ENCODE assay signal across 14 cellular contexts in the genomic region with DNA sequence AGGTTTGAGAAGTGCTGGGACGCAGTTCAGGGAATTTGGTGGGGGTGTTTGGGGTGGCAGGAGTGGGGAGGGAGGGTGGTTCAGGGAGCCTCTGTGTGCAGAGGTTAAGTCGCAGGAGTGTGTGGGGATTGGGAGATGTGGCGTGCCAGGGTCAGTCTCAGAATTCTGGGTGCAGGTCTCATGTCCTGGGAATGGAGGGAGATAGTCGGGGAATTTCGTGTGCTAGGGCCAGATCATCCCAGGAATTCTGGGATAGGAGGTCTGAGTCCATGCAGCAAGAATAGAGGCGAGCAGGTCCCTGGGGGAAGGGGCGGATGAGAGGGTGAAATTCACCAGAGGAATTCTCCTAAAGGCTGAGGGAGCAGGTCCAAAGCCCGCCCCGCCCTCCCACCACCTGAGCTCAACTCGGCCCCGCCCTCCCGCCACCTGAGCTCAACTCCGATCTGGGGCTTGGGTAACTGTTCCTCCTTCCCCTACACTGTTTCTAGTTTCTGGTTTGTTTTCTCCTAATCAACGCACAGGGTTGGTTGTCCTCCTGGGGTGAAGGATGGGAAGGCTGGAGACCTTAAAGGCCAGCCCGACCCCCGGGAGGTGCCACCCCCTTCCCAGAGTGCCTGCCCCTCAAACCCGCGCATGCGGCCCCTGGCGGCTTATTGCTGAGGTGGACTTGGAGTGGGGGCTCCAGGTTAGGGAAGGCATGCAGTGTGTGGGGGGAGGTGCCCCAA. TPM values are rescaled to one million over a fixed set of nuclear protein-coding genes. Genes with fewer than 3 reads are reported as not detected.
DNase-seq lines count a peak whose midpoint lies in the region; ATAC-seq and TF ChIP-seq lines count a peak whose summit lies in the region.
"Had no signal": no experiment of that assay in that cellular context is flagged by ENCODE, and none has a peak within 500 bp of the region (broad histone marks: within the 10 kb centered on the region; RNA-seq: fewer than 3 reads in every experiment).

No MANE protein-coding gene starts in this region.

- ATAC-seq in RWPE2 (ENCODE audit: low read depth): peak; percentile 41; the same call in 2 of the 3 replicates
- peak; percentile 60 for ATAC-seq in left lung
- ATAC-seq in HG02852 (IDR thresholded peaks at IDR 0.05; ENCODE audit: unreplicated experiment): no peak
- ATAC-seq in GM21717 (IDR thresholded peaks at IDR 0.05; ENCODE audit: unreplicated experiment): no peak
- ATAC-seq: activated CD8-positive, alpha-beta T cell treated with anti-CD3 and anti-CD28 coated beads for 36 hours; esophagus mucosa had no signal

- H3K9ac ChIP-seq in HUES48 (ENCODE audit: low read depth, low read length): no peak overlapping the region

- no peak for DNase-seq in A673 (ENCODE audit: low spot score)
- DNase-seq in RWPE2 (ENCODE audit: low spot score): no peak
- peak in 1 of 2 donors; percentile 58 for DNase-seq in left lung
- DNase-seq in NOMO-1 treated with DMSO at 0.1 percent for 48 hours (lab: John Stamatoyannopoulos, UW; ENCODE audit: unreplicated experiment): no peak
- no peak for DNase-seq in ascending aorta (ENCODE audit: low spot score in 2 of 2)
- DNase-seq: activated CD8-positive, alpha-beta T cell treated with anti-CD3 and anti-CD28 coated beads for 36 hours; activated naive CD4-positive, alpha-beta T cell; BE2C; Kasumi-1 had no signal

- H3K27ac ChIP-seq in A673 (ENCODE audit: low read depth, low read length, poor library complexity, severe bottlenecking): no peak overlapping the region
- H3K27ac ChIP-seq in HUES48 (ENCODE audit: low read depth, low read length): peak overlapping the region; percentile 87
- H3K27ac ChIP-seq in RWPE2 (ENCODE audit: poor library complexity, severe bottlenecking): no peak overlapping the region
- no peak overlapping the region for H3K27ac ChIP-seq in left lung
- no peak overlapping the region for H3K27ac ChIP-seq in ascending aorta

- peak overlapping the region; percentile 38 for H3K4me3 ChIP-seq in A673 (ENCODE audit: low read depth, low read length, poor library complexity, severe bottlenecking)
- peak overlapping the region; percentile 67 for H3K4me3 ChIP-seq in HUES48 (ENCODE audit: low read depth, low read length)
- H3K4me3 ChIP-seq in RWPE2 (ENCODE audit: severe bottlenecking): no peak overlapping the region
- H3K4me3 ChIP-seq in left lung: no peak overlapping the region
- H3K4me3 ChIP-seq in ascending aorta: no peak overlapping the region
- H3K4me3 ChIP-seq: HAP-1 had no signal

- no peaks in the 10 kb centered on the region for H3K9me3 ChIP-seq in A673 (ENCODE audit: low read depth, low read length, poor library complexity, severe bottlenecking)
- H3K9me3 ChIP-seq in HUES48 (ENCODE audit: control insufficient read depth, insufficient read depth, low read length): no peaks in the 10 kb centered on the region
- no peaks in the 10 kb centered on the region for H3K9me3 ChIP-seq in RWPE2 (ENCODE audit: severe bottlenecking)
- no peaks in the 10 kb centered on the region for H3K9me3 ChIP-seq in left lung
- no peaks in the 10 kb centered on the region for H3K9me3 ChIP-seq in ascending aorta
- H3K9me3 ChIP-seq: BE2C, HAP-1 had no signal

- H3K4me1 ChIP-seq in A673 (ENCODE audit: insufficient read depth, low read length, poor library complexity, severe bottlenecking) (peaks cover 23% of the 10 kb centered on the region), HUES48 (ENCODE audit: control insufficient read depth, insufficient read depth, low read length) (peaks cover 5% of the 10 kb centered on the region), RWPE2 (ENCODE audit: insufficient read depth, poor library complexity, severe bottlenecking) (no peaks in the 10 kb centered on the region), left lung (no peaks in the 10 kb centered on the region), ascending aorta (no peaks in the 10 kb centered on the region)
- H3K4me1 ChIP-seq: BE2C, HAP-1 had no signal

- CTCF ChIA-PET in A673 (lab: Charles Lee): no interaction called here

- peaks cover 18% of the 10 kb centered on the region for H3K27me3 ChIP-seq in A673 (replicated peaks; ENCODE audit: insufficient read depth, low read depth, low read length, poor library complexity)
- peaks cover 5% of the 10 kb centered on the region; the same call in 1 of the 2 replicates for H3K27me3 ChIP-seq in HUES48 (ENCODE audit: control insufficient read depth, insufficient read depth, low read length)
- peaks cover 58% of the 10 kb centered on the region for H3K27me3 ChIP-seq in RWPE2 (ENCODE audit: insufficient read depth, poor library complexity, severe bottlenecking)
- peaks cover 32 to 81% of the 10 kb centered on the region in 2 donors for H3K27me3 ChIP-seq in left lung
- peaks cover 12% of the 10 kb centered on the region for H3K27me3 ChIP-seq in ascending aorta

- intact Hi-C loops in A673 (cut with micrococcal nuclease; ENCODE audit: unreplicated experiment) (no loop called here), left lung (cut with DNase I) (no loop called here), ascending aorta (cut with DNase I) (no loop called here)

- H3K36me3 ChIP-seq in A673 (ENCODE audit: insufficient read depth, low read length, poor library complexity, severe bottlenecking) (no peaks in the 10 kb centered on the region), HUES48 (ENCODE audit: control insufficient read depth, insufficient read depth, low read length) (no peaks in the 10 kb centered on the region), RWPE2 (ENCODE audit: low read depth) (no peaks in the 10 kb centered on the region), left lung (peaks cover 0 to 6% of the 10 kb centered on the region in 2 donors), ascending aorta (no peaks in the 10 kb centered on the region)
- H3K36me3 ChIP-seq: BE2C, HAP-1 had no signal

- POLR2A ChIA-PET in A673 (lab: Charles Lee; ENCODE audit: low non-redundant PET): interaction anchor here (0.6 kb wide), 1 partner anchor 14 kb away, joined by 6 read pairs; no protein-coding TSS in a partner anchor

- no peak for TF ChIP-seq CTCF in A673 (conservative IDR thresholded peaks at IDR 0.05; ENCODE audit: low read depth, low read length)
- TF ChIP-seq CTCF in RWPE2 (IDR thresholded peaks at IDR 0.05; ENCODE audit: poor library complexity, severe bottlenecking): no peak
- no peak for TF ChIP-seq CTCF in left lung (IDR thresholded peaks at IDR 0.05)
- TF ChIP-seq CTCF in ascending aorta (IDR thresholded peaks at IDR 0.05): no peak

- no TSS peak for BruUV-seq in A673 (replicated peaks; lab: Mats Ljungman, UMichigan)

RNA-seq across cellular contexts. Expression of gene KCNC3, which starts 15.2 kb away (rescaled TPM):
- total RNA-seq in A673 (2021) (6.4 and 6.7 TPM in 2 replicates), left lung (10 to 100 TPM in 1 of 2 donors, 1 to 10 TPM in 1; 8.5 to 14.7 TPM), ascending aorta (3.8 TPM)

RNA-seq across cellular contexts. Expression of gene NAPSA, which starts 51.5 kb away (rescaled TPM):
- total RNA-seq in A673 (2021) (0.47 and 0.63 TPM in 2 replicates), left lung (1,000 to 10,000 TPM; 1,284 to 3,296 TPM), ascending aorta (1.6 TPM)

Comparison
In these comparisons a context has a peak if more than half of its experiments do, and no peak if none do; other contexts are left out.
1. H3K4me3 ChIP-seq: peak in A673 (single experiment) and HUES48 (single experiment); none in RWPE2 (single experiment), left lung (0 of 2) and ascending aorta (0 of 2).
2. ATAC-seq: peak in RWPE2 (single experiment) and left lung (single experiment); none in HG02852 (single experiment) and GM21717 (single experiment).
3. RNA of gene NAPSA, which starts 51.5 kb away (total RNA-seq): 1,284 to 3,296 TPM in left lung; 1.6 TPM in ascending aorta (single experiment) and 0.47 to 0.63 TPM in A673; every median in the first group is over 100 times any median in the second.